ENCODE assay signal across 26 cellular contexts in the genomic region with DNA sequence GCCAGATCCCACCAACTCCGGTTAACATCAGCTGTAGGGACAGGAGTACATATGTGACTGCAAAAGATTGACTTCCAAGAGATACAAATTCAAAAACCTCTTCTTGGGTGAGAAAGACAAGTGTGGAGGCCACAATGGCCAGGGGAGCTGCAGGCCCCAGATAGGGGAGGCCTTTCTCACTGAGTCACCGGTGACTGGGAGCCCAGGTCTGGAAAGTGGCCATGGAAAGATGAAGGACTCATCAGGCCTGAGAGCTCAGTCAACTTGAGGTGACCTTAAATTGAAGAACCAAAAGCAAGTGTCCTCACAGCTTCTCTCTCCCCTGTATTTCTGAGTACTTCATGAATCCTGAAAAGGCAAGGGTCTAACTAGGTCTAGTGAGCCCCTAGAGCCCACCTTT.
DNase-seq lines count a peak whose midpoint lies in the region; ATAC-seq, FAIRE-seq and TF ChIP-seq lines count a peak whose summit lies in the region.
"Had no signal": no experiment of that assay in that cellular context is flagged by ENCODE, and none has a peak within 500 bp of the region (broad histone marks: within the 10 kb centered on the region; RNA-seq: fewer than 3 reads in every experiment).

No MANE protein-coding gene starts in this region.

- H3K36me3 ChIP-seq in K562 (ENCODE audit: control insufficient read depth, insufficient read depth, low read length) = no peaks in the 10 kb centered on the region
- H3K36me3 ChIP-seq in neural progenitor cell = no peaks in the 10 kb centered on the region
- no peaks in the 10 kb centered on the region for H3K36me3 ChIP-seq in colonic mucosa
- no peaks in the 10 kb centered on the region for H3K36me3 ChIP-seq in kidney (ENCODE audit: control insufficient read depth in 1 of 2, insufficient read depth in 2 of 2, low read length in 2 of 2)
- H3K36me3 ChIP-seq: heart left ventricle, pancreas had no signal

- FAIRE-seq in K562 (lab: Jason Lieb, UNC) = no peak
- no peak for FAIRE-seq in kidney (lab: Jason Lieb, UNC)
- FAIRE-seq: endometrium, pancreas had no signal

- TF ChIP-seq POLR2A in K562 (conservative IDR thresholded peaks at IDR 0.05) = no peak

- in situ Hi-C loops in K562 (cut with MboI) = no loop called here

- H3K4me2 ChIP-seq in K562 (ENCODE audit: insufficient read depth, low read length) (no peak overlapping the region), neural progenitor cell (no peak overlapping the region)
- H3K4me2 ChIP-seq: GM23338, PC-9 had no signal

- no peak for TF ChIP-seq CTCF in K562 (IDR thresholded peaks at IDR 0.05 in 2 of 3, conservative IDR thresholded peaks at IDR 0.05 in 1 of 3; ENCODE audit: insufficient read depth in 2 of 3, low read depth in 1 of 3, low read length in 3 of 3)
- TF ChIP-seq CTCF in neural progenitor cell (IDR thresholded peaks at IDR 0.05) = no peak
- TF ChIP-seq CTCF in colonic mucosa (IDR thresholded peaks at IDR 0.05) = no peak
- TF ChIP-seq CTCF in kidney (IDR thresholded peaks at IDR 0.05; ENCODE audit: borderline replicate concordance, extremely low read depth, insufficient read depth) = no peak

- no peak for ATAC-seq in K562
- ATAC-seq in GM18870 (IDR thresholded peaks at IDR 0.05; ENCODE audit: unreplicated experiment) = no peak
- ATAC-seq: left lobe of liver; natural killer cell treated with Interleukin-12 subunit alpha and Interleukin-12 subunit beta and Interleukin-15 and Interleukin-18, amount 100 ng/mL, for 72 hours; pancreas; sciatic nerve had no signal

- H3K9me3 Mint-ChIP-seq in neural progenitor cell = no peaks in the 10 kb centered on the region
- H3K9me3 Mint-ChIP-seq: activated CD4-positive, alpha-beta T cell treated with anti-CD3 and anti-CD28 coated beads, Interleukin-2, amount 10 ng/mL, durations not matched to agents 7 days and 5 days; activated naive CD8-positive, alpha-beta T cell treated with anti-CD3 and anti-CD28 coated beads for 36 hours; activated T-helper 2 cell treated with anti-CD3 and anti-CD28 coated beads, Interferon-gamma antibody, Interleukin-2, Interleukin-4, amounts not matched to agents 10 μg/mL and 5 μg/mL and 100 μg/mL, durations not matched to agents 14 hours and 24 hours and 36 hours; CD8-positive, alpha-beta memory T cell; GM23338; natural killer cell treated with Interleukin-12 subunit alpha and Interleukin-12 subunit beta and Interleukin-15 and Interleukin-18, amount 100 ng/mL, for 72 hours had no signal

- no TSS peak for BruUV-seq in K562 (replicated peaks; lab: Mats Ljungman, UMichigan)

- H4K20me1 ChIP-seq in K562 (replicated peaks; ENCODE audit: control insufficient read depth, insufficient read depth, low read length) (no peaks in the 10 kb centered on the region), neural progenitor cell (ENCODE audit: low read depth) (no peaks in the 10 kb centered on the region)

- DNase-seq in EH (ENCODE audit: low read depth) = peak; percentile 46
- peak; percentile 76 for DNase-seq in M059J (ENCODE audit: low read depth)
- DNase-seq in K562 (ENCODE audit: extremely low read depth in 1 of 4, low spot score in 3 of 4) = peak in 1 of 4 experiments; percentile 9
- no peak for DNase-seq in neural progenitor cell (ENCODE audit: low spot score)
- DNase-seq in colonic mucosa = no peak
- no peak for DNase-seq in NCI-H2196 treated with DMSO at 0.1 percent for 48 hours (lab: John Stamatoyannopoulos, UW; ENCODE audit: unreplicated experiment)
- no peak for DNase-seq in kidney
- DNase-seq: activated CD4-positive, alpha-beta T cell treated with anti-CD3 and anti-CD28 coated beads, Interleukin-2, amount 10 ng/mL, durations not matched to agents 7 days and 5 days; activated naive CD8-positive, alpha-beta T cell treated with anti-CD3 and anti-CD28 coated beads for 36 hours; CD8-positive, alpha-beta memory T cell; DMS79; heart left ventricle; NCI-H1105 treated with DMSO at 0.1 percent for 48 hours; NCI-H2081; NCI-H446 treated with DMSO at 0.1 percent for 48 hours; pancreas; stimulated activated CD4-positive, alpha-beta T cell treated with anti-CD3 and anti-CD28 coated beads, Interleukin-15, amount 100 ng/mL, for 24 hours had no signal

- H3K27ac ChIP-seq in K562 (ENCODE audit: extremely low read depth, low read depth, low read length) = no peak overlapping the region
- no peak overlapping the region for H3K27ac ChIP-seq in neural progenitor cell
- no peak overlapping the region for H3K27ac ChIP-seq in colonic mucosa
- no peak overlapping the region for H3K27ac ChIP-seq in kidney (ENCODE audit: low read depth in 2 of 2, low read length in 2 of 2)
- H3K27ac ChIP-seq: heart left ventricle, pancreas, PC-9, VCaP had no signal

- H3K4me3 Mint-ChIP-seq in neural progenitor cell = no peak overlapping the region
- H3K4me3 Mint-ChIP-seq: activated CD4-positive, alpha-beta T cell treated with anti-CD3 and anti-CD28 coated beads, Interleukin-2, amount 10 ng/mL, durations not matched to agents 7 days and 5 days; activated naive CD8-positive, alpha-beta T cell treated with anti-CD3 and anti-CD28 coated beads for 36 hours; CD8-positive, alpha-beta memory T cell; GM23338; natural killer cell treated with Interleukin-12 subunit alpha and Interleukin-12 subunit beta and Interleukin-15 and Interleukin-18, amount 100 ng/mL, for 72 hours had no signal

- intact Hi-C loops in K562 (cut with micrococcal nuclease) = no loop called here
- intact Hi-C loops in colonic mucosa (cut with DNase I) = no loop called here
- intact Hi-C loops in kidney (cut with DNase I) = no loop called here

- TF ChIP-seq RAD21 in K562 (CRISPR knock-in tag; conservative IDR thresholded peaks at IDR 0.05 in 1 of 2, IDR thresholded peaks at IDR 0.05 in 1 of 2) = no peak

- H3K9me3 ChIP-seq in K562 (replicated peaks; ENCODE audit: control insufficient read depth, insufficient read depth, low read depth, low read length) (no peaks in the 10 kb centered on the region), neural progenitor cell (ENCODE audit: low read depth) (no peaks in the 10 kb centered on the region), colonic mucosa (no peaks in the 10 kb centered on the region), kidney (ENCODE audit: control insufficient read depth in 1 of 2, low read length in 2 of 2) (no peaks in the 10 kb centered on the region)
- H3K9me3 ChIP-seq: heart left ventricle, pancreas had no signal

- no peak overlapping the region for H2AFZ ChIP-seq in K562 (ENCODE audit: low read depth, low read length)
- H2AFZ ChIP-seq in neural progenitor cell (replicated peaks) = no peak overlapping the region
- H2AFZ ChIP-seq: PC-9 had no signal

- H3K27me3 ChIP-seq in K562 (ENCODE audit: control insufficient read depth in 2 of 2, insufficient read depth in 2 of 2, low read length in 2 of 2) (peaks cover 0 to 27% of the 10 kb centered on the region in 2 experiments; a peak in 3 of 5 replicates), neural progenitor cell (no peaks in the 10 kb centered on the region), colonic mucosa (no peaks in the 10 kb centered on the region)
- H3K27me3 ChIP-seq: heart left ventricle, pancreas had no signal

- no peaks in the 10 kb centered on the region for H3F3A ChIP-seq in neural progenitor cell (ENCODE audit: low read depth)

- POLR2A ChIA-PET in K562 (lab: Yijun Ruan, JAX) = interaction anchor here (0.7 to 1.0 kb wide), 2 partner anchors 30 to 53 kb away, joined by 3 read pairs; no protein-coding TSS in a partner anchor

- TF ChIP-seq EP300 in K562 (IDR thresholded peaks at IDR 0.05; ENCODE audit: low read length) = no peak

- peak overlapping the region; percentile 15 for H3K27ac Mint-ChIP-seq in neural progenitor cell
- H3K27ac Mint-ChIP-seq: activated CD4-positive, alpha-beta T cell treated with anti-CD3 and anti-CD28 coated beads, Interleukin-2, amount 10 ng/mL, durations not matched to agents 7 days and 5 days; activated naive CD8-positive, alpha-beta T cell treated with anti-CD3 and anti-CD28 coated beads for 36 hours; activated T-helper 2 cell treated with anti-CD3 and anti-CD28 coated beads, Interferon-gamma antibody, Interleukin-2, Interleukin-4, amounts not matched to agents 10 μg/mL and 5 μg/mL and 100 μg/mL, durations not matched to agents 14 hours and 24 hours and 36 hours; GM23338; natural killer cell treated with Interleukin-12 subunit alpha and Interleukin-12 subunit beta and Interleukin-15 and Interleukin-18, amount 100 ng/mL, for 72 hours had no signal

- WGBS in K562 (ENCODE audit: insufficient coverage, low coverage, missing lambda C conversion rate) = 5% methylated on average over 2 of the region's 2 CpGs

- no peaks in the 10 kb centered on the region for H3K9me1 ChIP-seq in K562 (ENCODE audit: control insufficient read depth, insufficient read depth, low read length)

- H3K36me3 Mint-ChIP-seq in neural progenitor cell = no peaks in the 10 kb centered on the region
- H3K36me3 Mint-ChIP-seq: activated naive CD8-positive, alpha-beta T cell treated with anti-CD3 and anti-CD28 coated beads for 36 hours; CD8-positive, alpha-beta memory T cell; natural killer cell treated with Interleukin-12 subunit alpha and Interleukin-12 subunit beta and Interleukin-15 and Interleukin-18, amount 100 ng/mL, for 72 hours had no signal

- no peak overlapping the region for H3K4me3 ChIP-seq in K562
- no peak overlapping the region for H3K4me3 ChIP-seq in neural progenitor cell
- no peak overlapping the region for H3K4me3 ChIP-seq in colonic mucosa
- H3K4me3 ChIP-seq in kidney (ENCODE audit: low read length in 2 of 2) = no peak overlapping the region
- H3K4me3 ChIP-seq: GM23338, heart left ventricle, pancreas, PC-9 had no signal

- H3K9ac ChIP-seq in K562 (ENCODE audit: insufficient read depth in 1 of 2, low read depth in 2 of 2, low read length in 2 of 2) (no peak overlapping the region), neural progenitor cell (no peak overlapping the region), colonic mucosa (ENCODE audit: low read depth in 2 of 2, low read length in 2 of 2) (no peak overlapping the region), kidney (ENCODE audit: low read length in 2 of 2) (no peak overlapping the region)

- H3K4me1 Mint-ChIP-seq in neural progenitor cell = no peaks in the 10 kb centered on the region

- CTCF ChIA-PET in K562 (lab: Yijun Ruan, JAX; ENCODE audit: low intra/inter-chr PET ratio) = no interaction called here

- no peaks in the 10 kb centered on the region for H3K79me2 ChIP-seq in K562 (ENCODE audit: control insufficient read depth, insufficient read depth, low read length)
- H3K79me2 ChIP-seq in neural progenitor cell (ENCODE audit: low read depth) = no peaks in the 10 kb centered on the region

- peaks cover 3% of the 10 kb centered on the region for H3K27me3 Mint-ChIP-seq in neural progenitor cell (ENCODE audit: insufficient read depth, low read depth)
- H3K27me3 Mint-ChIP-seq: activated naive CD8-positive, alpha-beta T cell treated with anti-CD3 and anti-CD28 coated beads for 36 hours; natural killer cell treated with Interleukin-12 subunit alpha and Interleukin-12 subunit beta and Interleukin-15 and Interleukin-18, amount 100 ng/mL, for 72 hours had no signal

- no peaks in the 10 kb centered on the region for H3K4me1 ChIP-seq in K562 (replicated peaks in 1 of 2; ENCODE audit: control insufficient read depth in 2 of 2, insufficient read depth in 2 of 2, low read length in 2 of 2)
- H3K4me1 ChIP-seq in neural progenitor cell = no peaks in the 10 kb centered on the region
- H3K4me1 ChIP-seq in colonic mucosa = no peaks in the 10 kb centered on the region
- H3K4me1 ChIP-seq in kidney (ENCODE audit: control insufficient read depth in 1 of 2, insufficient read depth in 1 of 2, low read depth in 1 of 2, low read length in 2 of 2) = peaks cover 0 to 1% of the 10 kb centered on the region in 2 donors
- H3K4me1 ChIP-seq: pancreas had no signal

Comparison
In these comparisons a context has a peak if more than half of its experiments do, and no peak if none do; other contexts are left out.
1. DNase-seq: peak in EH (single experiment) and M059J (single experiment); none in neural progenitor cell (single experiment), colonic mucosa (single experiment), NCI-H2196 treated with DMSO at 0.1 percent for 48 hours (single experiment) and kidney (single experiment).